8 cellular contexts compared by ENCODE assay signal in the genomic region with DNA sequence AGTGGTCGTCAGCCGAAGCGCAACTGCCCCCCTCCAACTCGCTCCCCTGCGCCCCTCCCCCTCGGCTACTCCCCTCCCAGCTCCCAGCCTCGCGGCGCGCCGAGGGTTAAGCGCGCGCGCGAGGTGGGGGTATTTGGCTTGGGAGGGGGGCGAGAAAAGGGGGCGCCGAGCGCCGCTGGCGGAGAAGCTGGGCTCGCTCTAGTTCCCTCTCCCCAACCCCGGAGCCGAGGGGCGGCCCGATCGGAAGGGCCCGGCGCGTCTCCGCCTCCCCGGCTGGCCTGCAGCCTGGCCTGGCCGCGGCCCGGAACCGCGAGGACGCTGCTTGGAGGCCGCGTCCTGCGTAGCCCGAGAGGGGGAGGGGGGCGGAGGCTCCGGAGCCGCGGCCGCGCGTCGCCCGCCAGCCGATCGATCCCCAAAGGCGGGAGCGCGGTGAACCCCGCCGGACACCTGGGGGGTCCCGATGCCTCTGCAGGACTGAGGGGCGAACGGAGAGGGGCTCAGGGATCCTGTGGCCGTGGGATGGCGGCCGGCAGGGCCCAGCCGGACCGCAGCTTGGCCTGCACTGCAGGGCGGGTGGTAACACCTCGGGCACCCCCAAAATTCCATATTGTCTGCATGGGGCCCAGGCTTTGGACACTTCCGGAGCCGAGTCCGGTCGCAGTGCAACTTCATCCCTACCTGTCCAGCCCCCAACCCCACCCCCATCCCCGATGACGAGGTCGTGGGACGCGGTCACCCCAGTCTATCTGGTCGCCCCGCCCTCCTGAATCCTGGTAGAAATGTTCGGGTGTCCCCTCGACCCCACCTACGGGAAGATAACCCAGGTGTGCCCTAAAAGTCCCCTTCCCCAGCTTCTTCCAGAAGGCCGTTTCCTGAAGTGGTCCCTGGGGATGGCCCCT. TPM values are rescaled to one million over a fixed set of nuclear protein-coding genes. Genes with fewer than 3 reads are reported as not detected.
A peak's percentile ranks its signal among the peaks of the same experiment; 100 is the strongest.
DNase-seq lines count a peak whose midpoint lies in the region; TF ChIP-seq lines count a peak whose summit lies in the region.

No MANE protein-coding gene starts in this region.

- H3K36me3 ChIP-seq in iPS-18a (ENCODE audit: control insufficient read depth, low read depth, low read length) (no peaks in the 10 kb centered on the region), skeletal muscle satellite cell (ENCODE audit: insufficient read depth, low read length) (no peaks in the 10 kb centered on the region)

- DNase-seq in Caki2 (ENCODE audit: low read depth) (peak; percentile 72), M059J (ENCODE audit: low read depth) (peak; percentile 64), astrocyte of the spinal cord (ENCODE audit: low read depth, low spot score) (peak; percentile 56), NCI-H128 (lab: John Stamatoyannopoulos, UW; ENCODE audit: unreplicated experiment) (no peak)
- DNase-seq in stimulated activated naive CD4-positive, alpha-beta T cell treated with Interleukin-2 at 50 U/mL for 16 hours (lab: John Stamatoyannopoulos, UW): no peak
- DNase-seq in stimulated activated CD4-positive, alpha-beta T cell treated with anti-CD3 and anti-CD28 coated beads, Interleukin-12 subunit alpha, Interleukin-12 subunit beta, amount 100 ng/mL, for 4 hours: no peak

- H3K4me3 ChIP-seq in astrocyte of the spinal cord (ENCODE audit: low read depth, low read length) (peak overlapping the region; percentile 41), iPS-18a (ENCODE audit: low read length) (peak overlapping the region; percentile 56), skeletal muscle satellite cell (ENCODE audit: low read length) (peak overlapping the region; percentile 73)

- H3K27me3 ChIP-seq in iPS-18a (ENCODE audit: control insufficient read depth, insufficient read depth, low read length): peaks cover 92% of the 10 kb centered on the region
- peaks cover 58% of the 10 kb centered on the region for H3K27me3 ChIP-seq in skeletal muscle satellite cell (ENCODE audit: control insufficient read depth, insufficient read depth, low read length)

- H3K9ac ChIP-seq in iPS-18a (ENCODE audit: low read length): no peak overlapping the region
- H3K9ac ChIP-seq in skeletal muscle satellite cell (ENCODE audit: low read depth, low read length): peak overlapping the region; percentile 82

- H3K4me2 ChIP-seq in skeletal muscle satellite cell (ENCODE audit: low read length): peak overlapping the region; percentile 95

- TF ChIP-seq CTCF in astrocyte of the spinal cord (IDR thresholded peaks at IDR 0.05; ENCODE audit: low read depth, low read length): no peak

- H3K9me3 ChIP-seq in iPS-18a (ENCODE audit: control insufficient read depth, low read depth, low read length) (no peaks in the 10 kb centered on the region), skeletal muscle satellite cell (replicated peaks; ENCODE audit: low read length) (no peaks in the 10 kb centered on the region)

- no peak overlapping the region for H3K27ac ChIP-seq in iPS-18a (ENCODE audit: low read length)

- H3K4me1 ChIP-seq in iPS-18a (ENCODE audit: control insufficient read depth, low read depth, low read length) (peaks cover 4% of the 10 kb centered on the region), skeletal muscle satellite cell (ENCODE audit: control insufficient read depth, insufficient read depth, low read length) (peaks cover 21% of the 10 kb centered on the region)

- in situ Hi-C loops in Caki2 (cut with HindIII; ENCODE audit: low pct_unique_long_range_greater_than_20kb, low sequenced_read_pairs) (no loop called here), astrocyte of the spinal cord (cut with HindIII; ENCODE audit: low sequenced_read_pairs) (no loop called here)

RNA-seq across cellular contexts. Expression of gene CBX4, which starts 4.9 kb away (rescaled TPM):
- total RNA-seq in Caki2 (2014; rRNA removed; shearing (Covaris generic); ENCODE audit: low replicate concordance): 15.0 and 21.6 TPM in 2 replicates
- total RNA-seq in M059J (2014; rRNA removed; shearing (Covaris generic)): 11.6 and 21.2 TPM in 2 replicates
- 9.9 and 10.9 TPM in 2 replicates for total RNA-seq in skeletal muscle satellite cell (2012; rRNA removed)

RNA-seq across cellular contexts. Expression of gene CBX8, which starts 47.3 kb away (rescaled TPM):
- 19.8 and 22.8 TPM in 2 replicates for total RNA-seq in Caki2 (2014; rRNA removed; shearing (Covaris generic); ENCODE audit: low replicate concordance)
- total RNA-seq in M059J (2014; rRNA removed; shearing (Covaris generic)): 7.3 and 11.2 TPM in 2 replicates
- total RNA-seq in skeletal muscle satellite cell (2012; rRNA removed): 1.5 and 3.5 TPM in 2 replicates

Comparison
In these comparisons a context has a peak if more than half of its experiments do, and no peak if none do; other contexts are left out.
1. DNase-seq: peak in Caki2 (single experiment), M059J (single experiment) and astrocyte of the spinal cord (single experiment); none in NCI-H128 (single experiment), stimulated activated naive CD4-positive, alpha-beta T cell treated with Interleukin-2 at 50 U/mL for 16 hours (single experiment) and stimulated activated CD4-positive, alpha-beta T cell treated with anti-CD3 and anti-CD28 coated beads, Interleukin-12 subunit alpha, Interleukin-12 subunit beta, amount 100 ng/mL, for 4 hours (single experiment).
2. Peak in every context shown above with its lines, with median percentiles within 50 percentile points of each other: H3K4me3 ChIP-seq.